In genomic region chr13:23488442-23488841, GRCh38 we compare ENCODE assay signal across 11 cellular contexts. TPM values are rescaled to one million over a fixed set of nuclear protein-coding genes. Genes with fewer than 3 reads are reported as not detected.
A peak's percentile ranks its signal among the peaks of the same experiment; 100 is the strongest.
DNase-seq lines count a peak whose midpoint lies in the region; ATAC-seq and TF ChIP-seq lines count a peak whose summit lies in the region.
"Had no signal": no experiment of that assay in that cellular context is flagged by ENCODE, and none has a peak within 500 bp of the region (broad histone marks: within the 10 kb centered on the region; RNA-seq: fewer than 3 reads in every experiment).

No MANE protein-coding gene starts in this region.

- no peaks in the 10 kb centered on the region for H3K27me3 ChIP-seq in esophagus squamous epithelium

- H3K9me3 ChIP-seq in esophagus squamous epithelium, result no peaks in the 10 kb centered on the region

- H3K36me3 ChIP-seq in esophagus squamous epithelium, result no peaks in the 10 kb centered on the region

- intact Hi-C loops in posterior cingulate gyrus (cut with DNase I), result no loop called here
- intact Hi-C loops in esophagus squamous epithelium (cut with DNase I), result no loop called here

- TF ChIP-seq POLR2A in esophagus squamous epithelium (IDR thresholded peaks at IDR 0.05), result no peak

- peak overlapping the region in 2 of 4 donors; percentile 16 to 52 for H3K27ac ChIP-seq in esophagus squamous epithelium

- no peaks in the 10 kb centered on the region for H3K4me1 ChIP-seq in esophagus squamous epithelium

- ATAC-seq in GM21576 (IDR thresholded peaks at IDR 0.05; ENCODE audit: unreplicated experiment), result no peak

- DNase-seq in DMS53 (lab: John Stamatoyannopoulos, UW) (peak; percentile 98), NCI-H2029 (lab: John Stamatoyannopoulos, UW) (peak; percentile 92), astrocyte of the spinal cord (ENCODE audit: low read depth, low spot score) (peak; percentile 51), kidney tubule cell (ENCODE audit: low spot score) (peak; percentile 40), posterior cingulate gyrus (no peak), esophagus squamous epithelium (lab: John Stamatoyannopoulos, UW) (no peak)
- no peak for DNase-seq in activated effector memory CD4-positive, alpha-beta T cell treated with Interleukin-2 at 50 U/mL for 16 hours
- DNase-seq: nucleus accumbens; stimulated activated CD4-positive, alpha-beta T cell treated with anti-CD3 and anti-CD28 coated beads, Interleukin-4, amount 100 ng/mL, for 1 hour; substantia nigra had no signal

- TF ChIP-seq CTCF in astrocyte of the spinal cord (IDR thresholded peaks at IDR 0.05; ENCODE audit: low read depth, low read length) (no peak), esophagus squamous epithelium (IDR thresholded peaks at IDR 0.05) (no peak)

- H3K4me3 ChIP-seq in astrocyte of the spinal cord (ENCODE audit: low read depth, low read length) (no peak overlapping the region), esophagus squamous epithelium (no peak overlapping the region)

- WGBS in esophagus squamous epithelium, 2 donors, result 36 to 49% methylated on average over 6 of the region's 6 CpGs

- in situ Hi-C loops in astrocyte of the spinal cord (cut with HindIII; ENCODE audit: low sequenced_read_pairs), result no loop called here

RNA-seq across cellular contexts. Expression of gene SACS, which starts 54.9 kb away (rescaled TPM):
- total RNA-seq in esophagus squamous epithelium, result 10 to 100 TPM in 2 of 4 donors, 1 to 10 TPM in 2; 3.0 to 14.5 (median 10.6) TPM

Comparison
In these comparisons a context has a peak if more than half of its experiments do, and no peak if none do; other contexts are left out.
1. DNase-seq: peak in DMS53 (single experiment), NCI-H2029 (single experiment), astrocyte of the spinal cord (single experiment) and kidney tubule cell (single experiment); none in activated effector memory CD4-positive, alpha-beta T cell treated with Interleukin-2 at 50 U/mL for 16 hours (single experiment), posterior cingulate gyrus (0 of 10) and esophagus squamous epithelium (single experiment).